In genomic region chr19:29663861-29664752, GRCh38 we compare ENCODE assay signal across 8 cellular contexts. TPM values are rescaled to one million over a fixed set of nuclear protein-coding genes. Genes with fewer than 3 reads are reported as not detected.
DNase-seq lines count a peak whose midpoint lies in the region; ATAC-seq and TF ChIP-seq lines count a peak whose summit lies in the region.

No MANE protein-coding gene starts in this region.

- no peaks in the 10 kb centered on the region for H3K27me3 Mint-ChIP-seq in activated naive CD4-positive, alpha-beta T cell treated with anti-CD3 and anti-CD28 coated beads for 36 hours (ENCODE audit: low read depth)
- H3K27me3 Mint-ChIP-seq in activated naive CD8-positive, alpha-beta T cell treated with anti-CD3 and anti-CD28 coated beads, Interleukin-2, amount 10 ng/mL, durations not matched to agents 7 days and 5 days = no peaks in the 10 kb centered on the region

- H3K27ac Mint-ChIP-seq in activated naive CD4-positive, alpha-beta T cell treated with anti-CD3 and anti-CD28 coated beads for 36 hours = peak overlapping the region; percentile 66
- H3K27ac Mint-ChIP-seq in activated naive CD8-positive, alpha-beta T cell treated with anti-CD3 and anti-CD28 coated beads, Interleukin-2, amount 10 ng/mL, durations not matched to agents 7 days and 5 days = peak overlapping the region; percentile 73

- DNase-seq in activated naive CD4-positive, alpha-beta T cell treated with anti-CD3 and anti-CD28 coated beads for 36 hours = no peak
- DNase-seq in activated naive CD4-positive, alpha-beta T cell (lab: John Stamatoyannopoulos, UW) = no peak
- peak; percentile 29 for DNase-seq in activated naive CD8-positive, alpha-beta T cell treated with anti-CD3 and anti-CD28 coated beads, Interleukin-2, amount 10 ng/mL, durations not matched to agents 7 days and 5 days
- DNase-seq in lower lobe of right lung (no peak), transverse colon (no peak), AG20443 (ENCODE audit: low spot score) (no peak)

- H3K36me3 ChIP-seq in lower lobe of right lung (no peaks in the 10 kb centered on the region), transverse colon (no peaks in the 10 kb centered on the region)

- peak overlapping the region; percentile 70 for H3K4me3 Mint-ChIP-seq in activated naive CD4-positive, alpha-beta T cell treated with anti-CD3 and anti-CD28 coated beads for 36 hours
- peak overlapping the region; percentile 70 for H3K4me3 Mint-ChIP-seq in activated naive CD8-positive, alpha-beta T cell treated with anti-CD3 and anti-CD28 coated beads, Interleukin-2, amount 10 ng/mL, durations not matched to agents 7 days and 5 days

- H3K27me3 ChIP-seq in lower lobe of right lung (ENCODE audit: low read depth) (no peaks in the 10 kb centered on the region), transverse colon (no peaks in the 10 kb centered on the region)

- intact Hi-C loops in activated naive CD4-positive, alpha-beta T cell treated with anti-CD3 and anti-CD28 coated beads for 36 hours (cut with micrococcal nuclease) = loop anchor here (2.0 to 10.0 kb wide), 3 partner anchors 17 to 1869 kb away; no protein-coding TSS in a partner anchor
- intact Hi-C loops in lower lobe of right lung (cut with DNase I) (no loop called here), transverse colon (cut with DNase I; ENCODE audit: low total_unique reads) (no loop called here)

- no peak for ATAC-seq in activated naive CD8-positive, alpha-beta T cell treated with anti-CD3 and anti-CD28 coated beads, Interleukin-2, amount 10 ng/mL, durations not matched to agents 7 days and 5 days (ENCODE audit: low read depth)
- ATAC-seq in lower lobe of right lung (no peak), GM19023 (IDR thresholded peaks at IDR 0.05; ENCODE audit: unreplicated experiment) (no peak), HG03442 (IDR thresholded peaks at IDR 0.05; ENCODE audit: unreplicated experiment) (no peak)

- H3K36me3 Mint-ChIP-seq in activated naive CD4-positive, alpha-beta T cell treated with anti-CD3 and anti-CD28 coated beads for 36 hours (ENCODE audit: low read depth) = peaks cover 17% of the 10 kb centered on the region
- peaks cover 8% of the 10 kb centered on the region for H3K36me3 Mint-ChIP-seq in activated naive CD8-positive, alpha-beta T cell treated with anti-CD3 and anti-CD28 coated beads, Interleukin-2, amount 10 ng/mL, durations not matched to agents 7 days and 5 days

- in situ Hi-C loops in transverse colon (cut with MboI; ENCODE audit: low pct_ligation_motif_present in 1 of 4, low pct_unique_long_range_greater_than_20kb in 1 of 4, low sequenced_read_pairs in 3 of 4) = no loop called here

- H3K9me3 Mint-ChIP-seq in activated naive CD4-positive, alpha-beta T cell treated with anti-CD3 and anti-CD28 coated beads for 36 hours = no peaks in the 10 kb centered on the region
- no peaks in the 10 kb centered on the region for H3K9me3 Mint-ChIP-seq in activated naive CD8-positive, alpha-beta T cell treated with anti-CD3 and anti-CD28 coated beads, Interleukin-2, amount 10 ng/mL, durations not matched to agents 7 days and 5 days

- POLR2A ChIA-PET in activated naive CD8-positive, alpha-beta T cell treated with anti-CD3 and anti-CD28 coated beads, Interleukin-2, amount 10 ng/mL, durations not matched to agents 7 days and 5 days (lab: Charles Lee) = interaction anchor here (0.6 to 6.9 kb wide), 7 partner anchors 8 to 454 kb away, joined by 3 to 72 read pairs (median 27); partner anchors contain the start of genes C19orf12 and POP4

- no peak for TF ChIP-seq EP300 in transverse colon (IDR thresholded peaks at IDR 0.05; ENCODE audit: low read depth)

- H3K4me1 Mint-ChIP-seq in activated naive CD4-positive, alpha-beta T cell treated with anti-CD3 and anti-CD28 coated beads for 36 hours (ENCODE audit: low read depth) = peaks cover 62% of the 10 kb centered on the region
- peaks cover 49% of the 10 kb centered on the region for H3K4me1 Mint-ChIP-seq in activated naive CD8-positive, alpha-beta T cell treated with anti-CD3 and anti-CD28 coated beads, Interleukin-2, amount 10 ng/mL, durations not matched to agents 7 days and 5 days

- no peak for TF ChIP-seq POLR2A in transverse colon (IDR thresholded peaks at IDR 0.05)

- H3K4me3 ChIP-seq in lower lobe of right lung (peak overlapping the region; percentile 97), transverse colon (no peak overlapping the region)

- TF ChIP-seq CTCF in lower lobe of right lung (IDR thresholded peaks at IDR 0.05) (no peak), transverse colon (IDR thresholded peaks at IDR 0.05) (no peak)

- WGBS in transverse colon (ENCODE audit: low coverage in 1 of 2), 2 donors = 87% methylated on average over 19 of the region's 19 CpGs; no CpG with 5 or more reads in 1 of the 2 donors

- CTCF ChIA-PET in activated naive CD4-positive, alpha-beta T cell treated with anti-CD3 and anti-CD28 coated beads for 36 hours (lab: Charles Lee) = interaction anchor here (0.6 to 10.1 kb wide), 8 partner anchors 8 to 55 kb away, joined by 4 to 102 read pairs (median 5); partner anchors contain the start of genes C19orf12 and POP4

- H3K9me3 ChIP-seq in lower lobe of right lung (no peaks in the 10 kb centered on the region), transverse colon (no peaks in the 10 kb centered on the region)

- peak overlapping the region; percentile 86 for H3K27ac ChIP-seq in lower lobe of right lung
- peak overlapping the region; percentile 81 to 90 (median 84) for H3K27ac ChIP-seq in transverse colon

- H3K4me1 ChIP-seq in lower lobe of right lung = peaks cover 64% of the 10 kb centered on the region
- peaks cover 31 to 57% (median 46%) of the 10 kb centered on the region in 4 donors for H3K4me1 ChIP-seq in transverse colon

RNA-seq across cellular contexts. Expression of gene PLEKHF1, which starts 1.2 kb away (rescaled TPM):
- 10 to 100 TPM; 20.7 to 21.0 TPM for total RNA-seq in activated naive CD4-positive, alpha-beta T cell treated with anti-CD3 and anti-CD28 coated beads for 36 hours
- total RNA-seq in activated naive CD8-positive, alpha-beta T cell treated with anti-CD3 and anti-CD28 coated beads, Interleukin-2, amount 10 ng/mL, durations not matched to agents 7 days and 5 days = 10 to 100 TPM; 33.3 to 35.9 TPM
- total RNA-seq in lower lobe of right lung = 15.5 TPM
- total RNA-seq in transverse colon = 10 to 100 TPM in 3 of 4 donors, 1 to 10 TPM in 1; 8.6 to 38.8 (median 14.2) TPM

RNA-seq across cellular contexts. Expression of gene C19orf12, which starts 51.0 kb away (rescaled TPM):
- total RNA-seq in activated naive CD4-positive, alpha-beta T cell treated with anti-CD3 and anti-CD28 coated beads for 36 hours = 10 to 100 TPM; 21.6 to 24.3 TPM
- total RNA-seq in activated naive CD8-positive, alpha-beta T cell treated with anti-CD3 and anti-CD28 coated beads, Interleukin-2, amount 10 ng/mL, durations not matched to agents 7 days and 5 days = 10 to 100 TPM; 31.8 to 38.2 TPM
- total RNA-seq in lower lobe of right lung (19.2 TPM), transverse colon (10 to 100 TPM; 13.9 to 33.3 (median 21.4) TPM)

RNA-seq across cellular contexts. Expression of gene POP4, which starts 58.0 kb away (rescaled TPM):
- 10 to 100 TPM; 79.5 to 83.3 TPM for total RNA-seq in activated naive CD4-positive, alpha-beta T cell treated with anti-CD3 and anti-CD28 coated beads for 36 hours
- 10 to 100 TPM; 79.9 to 80.3 TPM for total RNA-seq in activated naive CD8-positive, alpha-beta T cell treated with anti-CD3 and anti-CD28 coated beads, Interleukin-2, amount 10 ng/mL, durations not matched to agents 7 days and 5 days
- total RNA-seq in lower lobe of right lung (44.4 TPM), transverse colon (10 to 100 TPM in 3 of 4 donors, 1 to 10 TPM in 1; 6.4 to 59.7 (median 38.7) TPM)
